13 cellular contexts compared by ENCODE assay signal in the genomic region with DNA sequence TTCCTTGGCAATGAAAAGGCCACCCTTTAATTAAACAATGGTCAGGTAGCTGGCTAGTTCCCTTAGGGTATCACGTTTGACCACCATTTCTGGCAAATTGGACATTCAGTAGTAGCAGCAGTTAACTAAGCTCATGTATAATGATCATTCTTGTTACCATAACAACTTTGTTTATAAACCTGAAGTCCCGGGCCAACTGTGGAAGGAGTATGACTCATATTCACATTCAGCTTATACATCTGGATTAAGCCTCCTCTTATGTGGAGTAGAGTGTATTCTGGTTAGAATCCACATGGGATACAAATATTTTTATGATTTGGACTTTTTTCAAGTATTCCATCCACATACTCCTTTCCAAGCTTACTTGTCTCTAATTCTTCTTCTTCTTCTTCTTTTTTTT.
DNase-seq lines count a peak whose midpoint lies in the region; ATAC-seq lines count a peak whose summit lies in the region.
"Had no signal": no experiment of that assay in that cellular context is flagged by ENCODE, and none has a peak within 500 bp of the region (broad histone marks: within the 10 kb centered on the region; RNA-seq: fewer than 3 reads in every experiment).

No MANE protein-coding gene starts in this region.

- no peak overlapping the region for H3K27ac Mint-ChIP-seq in activated CD8-positive, alpha-beta T cell treated with anti-CD3 and anti-CD28 coated beads, Interleukin-2, amount 10 ng/mL, durations not matched to agents 7 days and 5 days
- H3K27ac Mint-ChIP-seq: activated CD4-positive, alpha-beta memory T cell treated with anti-CD3 and anti-CD28 coated beads, Interleukin-2, amount 10 ng/mL, durations not matched to agents 7 days and 5 days; activated naive CD8-positive, alpha-beta T cell; stimulated activated naive B cell treated with anti-CD40 and anti-IgM and Interleukin-4, amounts not matched to agents 10 μg/mL and 1 μg/mL and 100 μg/mL, for 72 hours had no signal

- no peaks in the 10 kb centered on the region for H3K4me1 Mint-ChIP-seq in activated CD8-positive, alpha-beta T cell treated with anti-CD3 and anti-CD28 coated beads, Interleukin-2, amount 10 ng/mL, durations not matched to agents 7 days and 5 days (ENCODE audit: low read depth)
- H3K4me1 Mint-ChIP-seq: activated CD4-positive, alpha-beta memory T cell treated with anti-CD3 and anti-CD28 coated beads, Interleukin-2, amount 10 ng/mL, durations not matched to agents 7 days and 5 days had no signal

- DNase-seq in NCI-H748 (lab: John Stamatoyannopoulos, UW; ENCODE audit: unreplicated experiment), result peak; percentile 41
- DNase-seq in NCI-H748 treated with DMSO at 0.1 percent for 48 hours (lab: John Stamatoyannopoulos, UW), result no peak
- peak; percentile 73 for DNase-seq in RPMI7951 (ENCODE audit: low read depth)
- DNase-seq in fibroblast of gingiva (ENCODE audit: low read depth), result peak; percentile 88
- peak; percentile 36 for DNase-seq in smooth muscle cell of the brain vasculature (ENCODE audit: low read depth, low spot score)
- no peak for DNase-seq in NCI-H345 (lab: John Stamatoyannopoulos, UW)
- no peak for DNase-seq in activated CD8-positive, alpha-beta T cell treated with anti-CD3 and anti-CD28 coated beads, Interleukin-2, amount 10 ng/mL, durations not matched to agents 7 days and 5 days
- DNase-seq in SK-N-DZ (ENCODE audit: low spot score), result no peak
- DNase-seq: activated CD4-positive, alpha-beta memory T cell treated with anti-CD3 and anti-CD28 coated beads, Interleukin-2, amount 10 ng/mL, durations not matched to agents 7 days and 5 days; islet precursor cell; NCI-H774; stimulated activated naive B cell treated with anti-CD40 and anti-IgM and Interleukin-4, amounts not matched to agents 10 μg/mL and 1 μg/mL and 100 μg/mL, for 72 hours had no signal

- POLR2A ChIA-PET in activated CD8-positive, alpha-beta T cell treated with anti-CD3 and anti-CD28 coated beads, Interleukin-2, amount 10 ng/mL, durations not matched to agents 7 days and 5 days (lab: Charles Lee), result interaction anchor here (0.7 kb wide), 1 partner anchor 16 kb away, joined by 3 read pairs; no protein-coding TSS in a partner anchor

- CTCF ChIA-PET in activated CD8-positive, alpha-beta T cell treated with anti-CD3 and anti-CD28 coated beads, Interleukin-2, amount 10 ng/mL, durations not matched to agents 7 days and 5 days (lab: Charles Lee), result no interaction called here

- ATAC-seq in activated CD8-positive, alpha-beta T cell treated with anti-CD3 and anti-CD28 coated beads, Interleukin-2, amount 10 ng/mL, durations not matched to agents 7 days and 5 days, result no peak
- ATAC-seq: stimulated activated naive B cell treated with anti-CD40 and anti-IgM and Interleukin-4, amounts not matched to agents 10 μg/mL and 1 μg/mL and 100 μg/mL, for 72 hours had no signal

- H3K4me3 Mint-ChIP-seq in activated CD8-positive, alpha-beta T cell treated with anti-CD3 and anti-CD28 coated beads, Interleukin-2, amount 10 ng/mL, durations not matched to agents 7 days and 5 days, result no peak overlapping the region
- H3K4me3 Mint-ChIP-seq: activated CD4-positive, alpha-beta memory T cell treated with anti-CD3 and anti-CD28 coated beads, Interleukin-2, amount 10 ng/mL, durations not matched to agents 7 days and 5 days; activated naive CD8-positive, alpha-beta T cell; stimulated activated naive B cell treated with anti-CD40 and anti-IgM and Interleukin-4, amounts not matched to agents 10 μg/mL and 1 μg/mL and 100 μg/mL, for 72 hours had no signal

- H3K27me3 Mint-ChIP-seq in activated CD8-positive, alpha-beta T cell treated with anti-CD3 and anti-CD28 coated beads, Interleukin-2, amount 10 ng/mL, durations not matched to agents 7 days and 5 days (ENCODE audit: low read depth), result no peaks in the 10 kb centered on the region
- H3K27me3 Mint-ChIP-seq: activated CD4-positive, alpha-beta memory T cell treated with anti-CD3 and anti-CD28 coated beads, Interleukin-2, amount 10 ng/mL, durations not matched to agents 7 days and 5 days; activated naive CD8-positive, alpha-beta T cell; stimulated activated naive B cell treated with anti-CD40 and anti-IgM and Interleukin-4, amounts not matched to agents 10 μg/mL and 1 μg/mL and 100 μg/mL, for 72 hours had no signal

- H3K9me3 Mint-ChIP-seq in activated CD8-positive, alpha-beta T cell treated with anti-CD3 and anti-CD28 coated beads, Interleukin-2, amount 10 ng/mL, durations not matched to agents 7 days and 5 days (ENCODE audit: insufficient read depth), result peaks cover 3% of the 10 kb centered on the region
- H3K9me3 Mint-ChIP-seq: activated CD4-positive, alpha-beta memory T cell treated with anti-CD3 and anti-CD28 coated beads, Interleukin-2, amount 10 ng/mL, durations not matched to agents 7 days and 5 days; stimulated activated naive B cell treated with anti-CD40 and anti-IgM and Interleukin-4, amounts not matched to agents 10 μg/mL and 1 μg/mL and 100 μg/mL, for 72 hours had no signal

- no peaks in the 10 kb centered on the region for H3K36me3 Mint-ChIP-seq in activated CD8-positive, alpha-beta T cell treated with anti-CD3 and anti-CD28 coated beads, Interleukin-2, amount 10 ng/mL, durations not matched to agents 7 days and 5 days (ENCODE audit: low read depth)
- H3K36me3 Mint-ChIP-seq: activated naive CD8-positive, alpha-beta T cell; stimulated activated naive B cell treated with anti-CD40 and anti-IgM and Interleukin-4, amounts not matched to agents 10 μg/mL and 1 μg/mL and 100 μg/mL, for 72 hours had no signal

Comparison
In these comparisons a context has a peak if more than half of its experiments do, and no peak if none do; other contexts are left out.
1. DNase-seq: peak in NCI-H748 (single experiment), RPMI7951 (single experiment), fibroblast of gingiva (single experiment) and smooth muscle cell of the brain vasculature (single experiment); none in NCI-H748 treated with DMSO at 0.1 percent for 48 hours (single experiment), NCI-H345 (single experiment), activated CD8-positive, alpha-beta T cell treated with anti-CD3 and anti-CD28 coated beads, Interleukin-2, amount 10 ng/mL, durations not matched to agents 7 days and 5 days (single experiment) and SK-N-DZ (single experiment).